18 cellular contexts compared by ENCODE assay signal in genomic region chr18:52277785-52278184, GRCh38.
DNase-seq lines count a peak whose midpoint lies in the region; ATAC-seq and TF ChIP-seq lines count a peak whose summit lies in the region.
"Had no signal": no experiment of that assay in that cellular context is flagged by ENCODE, and none has a peak within 500 bp of the region (broad histone marks: within the 10 kb centered on the region; RNA-seq: fewer than 3 reads in every experiment).

No MANE protein-coding gene starts in this region.

- intact Hi-C loops in right lobe of liver (cut with DNase I): no loop called here

- no peak overlapping the region for H3K27ac ChIP-seq in right lobe of liver
- H3K27ac ChIP-seq: 22Rv1, BLaER1, C4-2B had no signal

- no peaks in the 10 kb centered on the region for H3K27me3 ChIP-seq in right lobe of liver
- H3K27me3 ChIP-seq: BLaER1 had no signal

- no peaks in the 10 kb centered on the region for H3K4me1 ChIP-seq in right lobe of liver
- H3K4me1 ChIP-seq: BLaER1, Caco-2 had no signal

- 18% methylated on average over 2 of the region's 2 CpGs for WGBS in right lobe of liver (ENCODE audit: insufficient coverage, low coverage, low lambda C conversion rate, missing lambda C conversion rate)

- no peak for TF ChIP-seq CTCF in right lobe of liver (IDR thresholded peaks at IDR 0.05)

- no peak for TF ChIP-seq POLR2A in right lobe of liver (IDR thresholded peaks at IDR 0.05)

- no peaks in the 10 kb centered on the region for H3K9me3 ChIP-seq in right lobe of liver
- H3K9me3 ChIP-seq: BLaER1, Caco-2 had no signal

- H3K4me3 ChIP-seq in right lobe of liver: no peak overlapping the region
- H3K4me3 ChIP-seq: BLaER1, GM23338 had no signal

- H3K36me3 ChIP-seq in right lobe of liver: no peaks in the 10 kb centered on the region
- H3K36me3 ChIP-seq: BLaER1 had no signal

- ATAC-seq in right lobe of liver: peak; percentile 79 to 98 (median 86)
- ATAC-seq: CD8-positive, alpha-beta T cell; GM23338; HCT116 had no signal

- DNase-seq in DMS53 (lab: John Stamatoyannopoulos, UW): peak; percentile 54
- DNase-seq in DMS53 treated with DMSO at 0.1 percent for 48 hours (lab: John Stamatoyannopoulos, UW; ENCODE audit: unreplicated experiment): no peak
- DNase-seq in NCI-H69 (lab: John Stamatoyannopoulos, UW): peak; percentile 22
- DNase-seq in right lobe of liver: no peak
- DNase-seq in NCI-H774 (lab: John Stamatoyannopoulos, UW): no peak
- no peak for DNase-seq in NCI-H1092 (lab: John Stamatoyannopoulos, UW)
- DNase-seq: Caco-2; CD4-positive, CD25-positive, alpha-beta regulatory T cell; CD8-positive, alpha-beta T cell; DMS153; DMS79 treated with DMSO at 0.1 percent for 48 hours; GF-D8; H9 had no signal

Comparison
In these comparisons a context has a peak if more than half of its experiments do, and no peak if none do; other contexts are left out.
1. DNase-seq: peak in DMS53 (single experiment) and NCI-H69 (single experiment); none in DMS53 treated with DMSO at 0.1 percent for 48 hours (single experiment), right lobe of liver (0 of 3), NCI-H774 (single experiment) and NCI-H1092 (single experiment).